ENCODE assay signal across 11 cellular contexts in genomic region chr5:14406554-14406849, GRCh38.
DNase-seq lines count a peak whose midpoint lies in the region; ATAC-seq and TF ChIP-seq lines count a peak whose summit lies in the region.
"Had no signal": no experiment of that assay in that cellular context is flagged by ENCODE, and none has a peak within 500 bp of the region (broad histone marks: within the 10 kb centered on the region; RNA-seq: fewer than 3 reads in every experiment).

No MANE protein-coding gene starts in this region.

- H3K18ac ChIP-seq in trophoblast cell (ENCODE audit: low read length), result peak overlapping the region; percentile 29

- no CpG with 5 or more reads among the region's 12 CpGs for WGBS in trophoblast cell (ENCODE audit: extremely low coverage, insufficient coverage, insufficient read length)

- no peak for TF ChIP-seq CTCF in BE2C (IDR thresholded peaks at IDR 0.05; ENCODE audit: low read depth, low read length)

- no peak overlapping the region for H3K4ac ChIP-seq in trophoblast cell (ENCODE audit: low read depth, low read length)

- H3K14ac ChIP-seq in trophoblast cell (ENCODE audit: low read length), result no peak overlapping the region

- H2BK12ac ChIP-seq in trophoblast cell (ENCODE audit: low read length), result no peak overlapping the region

- no peaks in the 10 kb centered on the region for H3K9me3 ChIP-seq in BE2C
- H3K9me3 ChIP-seq in endocrine pancreas (ENCODE audit: control insufficient read depth, low read length), result no peaks in the 10 kb centered on the region
- no peaks in the 10 kb centered on the region for H3K9me3 ChIP-seq in trophoblast cell (ENCODE audit: insufficient read depth, low read depth, low read length)
- H3K9me3 ChIP-seq: ovary had no signal

- H4K12ac ChIP-seq in trophoblast cell (ENCODE audit: low read depth, low read length), result no peak overlapping the region

- H3K36me3 ChIP-seq in BE2C (peaks cover 22% of the 10 kb centered on the region), endocrine pancreas (ENCODE audit: control insufficient read depth, insufficient read depth, low read length) (no peaks in the 10 kb centered on the region), trophoblast cell (ENCODE audit: control insufficient read depth in 1 of 2, insufficient read depth in 2 of 2, low read length in 2 of 2) (peaks cover 36 to 61% of the 10 kb centered on the region in 2 experiments)
- H3K36me3 ChIP-seq: ovary had no signal

- H3K27ac ChIP-seq in trophoblast cell (ENCODE audit: low read depth, low read length), result no peak overlapping the region
- no peak overlapping the region for H3K27ac ChIP-seq in substantia nigra (ENCODE audit: low read depth, low read length, poor library complexity, severe bottlenecking)
- H3K27ac ChIP-seq: VCaP had no signal

- no peak overlapping the region for H3K4me3 ChIP-seq in BE2C (ENCODE audit: low read depth, low read length)
- H3K4me3 ChIP-seq in endocrine pancreas (ENCODE audit: control insufficient read depth, insufficient read depth, low read length), result peak overlapping the region; percentile 58
- H3K4me3 ChIP-seq in trophoblast cell (ENCODE audit: low read depth, low read length), result no peak overlapping the region
- H3K4me3 ChIP-seq: ovary had no signal

- H3K4me2 ChIP-seq in trophoblast cell (ENCODE audit: low read length), result no peak overlapping the region

- no peak overlapping the region for H2AK5ac ChIP-seq in trophoblast cell (ENCODE audit: low read length)

- DNase-seq in BE2C (peak; percentile 55), RKO (ENCODE audit: low spot score) (peak; percentile 74), trophoblast cell (peak in 1 of 2 donors; percentile 19), HT-29 (ENCODE audit: low spot score) (no peak), substantia nigra (lab: John Stamatoyannopoulos, UW) (no peak)
- DNase-seq: left cardiac atrium had no signal

- no peak overlapping the region for H3K23ac ChIP-seq in trophoblast cell (ENCODE audit: low read length)

- no peak overlapping the region for H4K8ac ChIP-seq in trophoblast cell (ENCODE audit: low read depth, low read length)

- no peak overlapping the region for H2BK5ac ChIP-seq in trophoblast cell (ENCODE audit: low read depth, low read length, poor library complexity)

- H3K79me2 ChIP-seq in trophoblast cell (ENCODE audit: control insufficient read depth, insufficient read depth, low read length, poor library complexity), result no peaks in the 10 kb centered on the region

- H2AFZ ChIP-seq in trophoblast cell (ENCODE audit: insufficient read depth, low read length, poor library complexity), result no peak overlapping the region

- H3K79me1 ChIP-seq in trophoblast cell (ENCODE audit: low read length), result no peaks in the 10 kb centered on the region

- H4K91ac ChIP-seq in trophoblast cell (ENCODE audit: low read depth, low read length), result no peak overlapping the region

- H3K9ac ChIP-seq in endocrine pancreas (ENCODE audit: control insufficient read depth, insufficient read depth, low read length), result no peak overlapping the region
- H3K9ac ChIP-seq in trophoblast cell (ENCODE audit: low read length), result no peak overlapping the region

- H3K4me1 ChIP-seq in BE2C, result peaks cover 61% of the 10 kb centered on the region
- peaks cover 11% of the 10 kb centered on the region for H3K4me1 ChIP-seq in endocrine pancreas (ENCODE audit: control insufficient read depth, insufficient read depth, low read length)
- peaks cover 0 to 3% of the 10 kb centered on the region in 2 experiments for H3K4me1 ChIP-seq in trophoblast cell (ENCODE audit: control insufficient read depth in 1 of 2, insufficient read depth in 2 of 2, low read length in 2 of 2)

- H2BK120ac ChIP-seq in trophoblast cell (ENCODE audit: insufficient read depth, low read length, poor library complexity), result no peak overlapping the region

- no peaks in the 10 kb centered on the region for H3K27me3 ChIP-seq in BE2C
- no peaks in the 10 kb centered on the region for H3K27me3 ChIP-seq in endocrine pancreas (ENCODE audit: control insufficient read depth, insufficient read depth, low read length)
- H3K27me3 ChIP-seq in trophoblast cell (ENCODE audit: insufficient read depth, low read length), result no peaks in the 10 kb centered on the region
- H3K27me3 ChIP-seq: ovary had no signal

- ATAC-seq in HG02885 (IDR thresholded peaks at IDR 0.05; ENCODE audit: poor library complexity, unreplicated experiment) (no peak), HG02973 (IDR thresholded peaks at IDR 0.05; ENCODE audit: unreplicated experiment) (no peak)

Comparison
In these comparisons a context has a peak if more than half of its experiments do, and no peak if none do; other contexts are left out.
1. DNase-seq: peak in BE2C (single experiment) and RKO (single experiment); none in HT-29 (single experiment) and substantia nigra (0 of 49).